25 cellular contexts compared by ENCODE assay signal in genomic region chr16:559411-560207, GRCh38. TPM values are rescaled to one million over a fixed set of nuclear protein-coding genes. Genes with fewer than 3 reads are reported as not detected.
DNase-seq lines count a peak whose midpoint lies in the region; ATAC-seq and TF ChIP-seq lines count a peak whose summit lies in the region.
"Had no signal": no experiment of that assay in that cellular context is flagged by ENCODE, and none has a peak within 500 bp of the region (broad histone marks: within the 10 kb centered on the region; RNA-seq: fewer than 3 reads in every experiment).

No MANE protein-coding gene starts in this region.

- H3K9me3 Mint-ChIP-seq in activated naive CD4-positive, alpha-beta T cell treated with anti-CD3 and anti-CD28 coated beads, Interleukin-2, amount 10 ng/mL, durations not matched to agents 7 days and 5 days, result no peaks in the 10 kb centered on the region
- H3K9me3 Mint-ChIP-seq: activated CD4-positive, alpha-beta T cell treated with anti-CD3 and anti-CD28 coated beads, Interleukin-2, amount 10 ng/mL, durations not matched to agents 7 days and 5 days; CD8-positive, alpha-beta T cell; central memory CD8-positive, alpha-beta T cell; memory B cell had no signal

- peaks cover 42% of the 10 kb centered on the region for H3K27me3 ChIP-seq in cardiac muscle cell

- H3K36me3 ChIP-seq in cardiac muscle cell, result no peaks in the 10 kb centered on the region
- no peaks in the 10 kb centered on the region for H3K36me3 ChIP-seq in urinary bladder (ENCODE audit: insufficient read depth)

- intact Hi-C loops in Right ventricle myocardium superior (cut with DNase I), result no loop called here

- 6% methylated on average over 63 of the region's 63 CpGs for WGBS in urinary bladder

- H3K9me3 ChIP-seq in cardiac muscle cell (ENCODE audit: low read depth) (no peaks in the 10 kb centered on the region), T-helper 17 cell (ENCODE audit: control insufficient read depth, low read length, poor library complexity, severe bottlenecking) (no peaks in the 10 kb centered on the region)

- CTCF ChIA-PET in activated naive CD4-positive, alpha-beta T cell treated with anti-CD3 and anti-CD28 coated beads, Interleukin-2, amount 10 ng/mL, durations not matched to agents 7 days and 5 days (lab: Charles Lee), result no interaction called here

- no peaks in the 10 kb centered on the region for H3K4me1 Mint-ChIP-seq in T-helper 17 cell
- H3K4me1 Mint-ChIP-seq in activated naive CD4-positive, alpha-beta T cell treated with anti-CD3 and anti-CD28 coated beads, Interleukin-2, amount 10 ng/mL, durations not matched to agents 7 days and 5 days, result no peaks in the 10 kb centered on the region
- H3K4me1 Mint-ChIP-seq: activated CD4-positive, alpha-beta T cell treated with anti-CD3 and anti-CD28 coated beads, Interleukin-2, amount 10 ng/mL, durations not matched to agents 7 days and 5 days; central memory CD8-positive, alpha-beta T cell had no signal

- DNase-seq in cardiac muscle cell (ENCODE audit: low read depth in 1 of 2, low spot score in 1 of 2) (peak in 1 of 2 donors; percentile 31), Right ventricle myocardium superior (no peak), T-helper 17 cell (no peak), iPS-NIHi11 (ENCODE audit: low spot score) (peak; percentile 67), NCI-H2196 treated with DMSO at 0.1 percent for 48 hours (lab: John Stamatoyannopoulos, UW; ENCODE audit: unreplicated experiment) (no peak), ureter (ENCODE audit: low spot score) (no peak)
- DNase-seq in activated naive CD4-positive, alpha-beta T cell treated with anti-CD3 and anti-CD28 coated beads, Interleukin-2, amount 10 ng/mL, durations not matched to agents 7 days and 5 days, result no peak
- DNase-seq: activated CD4-positive, alpha-beta T cell treated with anti-CD3 and anti-CD28 coated beads, Interleukin-2, amount 10 ng/mL, durations not matched to agents 7 days and 5 days; activated CD8-positive, alpha-beta memory T cell treated with anti-CD3 and anti-CD28 coated beads, Interleukin-2, amount 50 U/mL, for 48 hours; activated effector memory CD4-positive, alpha-beta T cell treated with anti-CD3 and anti-CD28 coated beads, Interleukin-2, amount 50 U/mL, for 16 hours; anterior cingulate cortex; CD8-positive, alpha-beta T cell; head of caudate nucleus; KG1; NCI-H1092; NCI-H2081; NCI-H526 treated with DMSO at 0.1 percent for 48 hours; stimulated activated CD4-positive, alpha-beta T cell treated with anti-CD3 and anti-CD28 coated beads, Interleukin-12 subunit alpha, Interleukin-12 subunit beta, amount 100 ng/mL, for 4 hours had no signal

- H3K27ac Mint-ChIP-seq in T-helper 17 cell, result no peak overlapping the region
- no peak overlapping the region for H3K27ac Mint-ChIP-seq in activated naive CD4-positive, alpha-beta T cell treated with anti-CD3 and anti-CD28 coated beads, Interleukin-2, amount 10 ng/mL, durations not matched to agents 7 days and 5 days
- H3K27ac Mint-ChIP-seq: activated CD4-positive, alpha-beta T cell treated with anti-CD3 and anti-CD28 coated beads, Interleukin-2, amount 10 ng/mL, durations not matched to agents 7 days and 5 days; CD8-positive, alpha-beta T cell; memory B cell had no signal

- H3K4me3 ChIP-seq in cardiac muscle cell, result peak overlapping the region; percentile 17
- peak overlapping the region; percentile 23 for H3K4me3 ChIP-seq in urinary bladder (ENCODE audit: low read depth, low read length)
- H3K4me3 ChIP-seq: SK-N-MC had no signal

- no peaks in the 10 kb centered on the region for H3K36me3 Mint-ChIP-seq in T-helper 17 cell (ENCODE audit: low read depth)
- H3K36me3 Mint-ChIP-seq in activated naive CD4-positive, alpha-beta T cell treated with anti-CD3 and anti-CD28 coated beads, Interleukin-2, amount 10 ng/mL, durations not matched to agents 7 days and 5 days, result no peaks in the 10 kb centered on the region
- H3K36me3 Mint-ChIP-seq: CD8-positive, alpha-beta T cell; memory B cell had no signal

- H3K27ac ChIP-seq in cardiac muscle cell, result no peak overlapping the region
- no peak overlapping the region for H3K27ac ChIP-seq in urinary bladder (ENCODE audit: low read depth)
- H3K27ac ChIP-seq: SK-N-MC had no signal

- peaks cover 2% of the 10 kb centered on the region for H3K4me1 ChIP-seq in cardiac muscle cell (ENCODE audit: low read depth)
- H3K4me1 ChIP-seq in urinary bladder (ENCODE audit: insufficient read depth), result peaks cover 2% of the 10 kb centered on the region

- no peak for TF ChIP-seq CTCF in cardiac muscle cell (IDR thresholded peaks at IDR 0.05; ENCODE audit: low read depth, low read length)

- no peaks in the 10 kb centered on the region for H3K27me3 Mint-ChIP-seq in T-helper 17 cell
- peaks cover 52% of the 10 kb centered on the region for H3K27me3 Mint-ChIP-seq in activated naive CD4-positive, alpha-beta T cell treated with anti-CD3 and anti-CD28 coated beads, Interleukin-2, amount 10 ng/mL, durations not matched to agents 7 days and 5 days

- H3K4me3 Mint-ChIP-seq in T-helper 17 cell, result peak overlapping the region; percentile 31
- no peak overlapping the region for H3K4me3 Mint-ChIP-seq in activated naive CD4-positive, alpha-beta T cell treated with anti-CD3 and anti-CD28 coated beads, Interleukin-2, amount 10 ng/mL, durations not matched to agents 7 days and 5 days
- H3K4me3 Mint-ChIP-seq: activated CD4-positive, alpha-beta T cell treated with anti-CD3 and anti-CD28 coated beads, Interleukin-2, amount 10 ng/mL, durations not matched to agents 7 days and 5 days; CD8-positive, alpha-beta T cell; central memory CD8-positive, alpha-beta T cell; memory B cell had no signal

- ATAC-seq in Right ventricle myocardium superior (ENCODE audit: poor library complexity), result no peak
- ATAC-seq in T-helper 17 cell, result no peak
- ATAC-seq: CD8-positive, alpha-beta T cell; HCT116 had no signal

RNA-seq across cellular contexts. Expression of gene PRR35, which starts 0.6 kb away (rescaled TPM):
- total RNA-seq in cardiac muscle cell, result 0.14 and 0.66 TPM in 2 replicates
- polyA plus RNA-seq in cardiac muscle cell, result 0.40 TPM in 1 of 2 replicates, not detected in the other
- total RNA-seq in Right ventricle myocardium superior, result not detected
- not detected for total RNA-seq in T-helper 17 cell
- not detected for total RNA-seq in urinary bladder
- polyA plus RNA-seq in urinary bladder, result not detected
- not detected for total RNA-seq in ureter
- total RNA-seq: activated CD4-positive, alpha-beta T cell treated with anti-CD3 and anti-CD28 coated beads, Interleukin-2, amount 10 ng/mL, durations not matched to agents 7 days and 5 days; CD8-positive, alpha-beta T cell; temporal lobe had no signal
- polyA plus RNA-seq: keratinocyte had no signal

RNA-seq across cellular contexts. Expression of gene NHLRC4, which starts 7.2 kb away (rescaled TPM):
- total RNA-seq in cardiac muscle cell (3.6 and 3.9 TPM in 2 replicates), Right ventricle myocardium superior (0.38 TPM), T-helper 17 cell (1 to 10 TPM in 1 of 2 donors, under 1 TPM in 1; 0.86 to 1.4 TPM), urinary bladder (1.0 TPM), ureter (0.36 TPM)
- polyA plus RNA-seq in cardiac muscle cell (2.2 and 2.6 TPM in 2 replicates), urinary bladder (1.8 TPM)

RNA-seq across cellular contexts. Expression of gene PIGQ, which starts 10.2 kb away (rescaled TPM):
- 124 and 126 TPM in 2 replicates for total RNA-seq in cardiac muscle cell
- polyA plus RNA-seq in cardiac muscle cell, result 89.2 and 110 TPM in 2 replicates
- 18.0 TPM for total RNA-seq in Right ventricle myocardium superior
- 10 to 100 TPM; 25.6 to 32.4 TPM for total RNA-seq in T-helper 17 cell
- total RNA-seq in urinary bladder, result 11.8 TPM
- polyA plus RNA-seq in urinary bladder, result 39.0 TPM
- 65.7 TPM for total RNA-seq in ureter

RNA-seq across cellular contexts. Expression of gene RAB40C, which starts 30.3 kb away (rescaled TPM):
- total RNA-seq in cardiac muscle cell, result 40.7 and 45.9 TPM in 2 replicates
- 30.8 and 36.9 TPM in 2 replicates for polyA plus RNA-seq in cardiac muscle cell
- total RNA-seq in Right ventricle myocardium superior, result 11.0 TPM
- 10 to 100 TPM; 10.6 to 11.6 TPM for total RNA-seq in T-helper 17 cell
- total RNA-seq in urinary bladder, result 6.9 TPM
- polyA plus RNA-seq in urinary bladder, result 30.9 TPM
- 39.2 TPM for total RNA-seq in ureter

RNA-seq across cellular contexts. Expression of gene CAPN15, which starts 32.1 kb away (rescaled TPM):
- total RNA-seq in cardiac muscle cell (58.2 and 63.3 TPM in 2 replicates), Right ventricle myocardium superior (17.7 TPM), T-helper 17 cell (10 to 100 TPM; 63.9 to 71.0 TPM), urinary bladder (12.7 TPM), ureter (60.1 TPM)
- polyA plus RNA-seq in cardiac muscle cell (19.0 and 38.1 TPM in 2 replicates), urinary bladder (30.3 TPM)
